In the genomic region with DNA sequence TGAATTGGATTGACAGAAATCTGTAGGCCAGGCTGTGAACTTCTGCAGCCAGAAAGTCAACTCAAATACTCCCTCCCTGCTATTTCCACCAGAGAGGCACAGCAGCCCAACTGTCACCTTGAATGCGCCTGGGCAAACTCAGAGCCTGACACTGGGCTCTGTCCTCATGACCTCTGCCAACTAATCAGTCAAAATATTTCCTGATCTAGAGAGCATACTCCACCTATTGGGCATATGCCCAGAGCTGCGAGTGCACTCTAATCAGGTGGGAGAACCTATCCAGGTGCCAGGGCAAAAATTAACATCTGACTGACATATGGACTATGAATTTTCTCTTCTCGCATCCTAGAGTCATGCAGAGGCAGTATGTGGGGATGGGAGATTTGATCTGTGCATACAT, we compare ENCODE assay signal across 14 cellular contexts.
DNase-seq lines count a peak whose midpoint lies in the region; ATAC-seq, FAIRE-seq and TF ChIP-seq lines count a peak whose summit lies in the region.
"Had no signal": no experiment of that assay in that cellular context is flagged by ENCODE, and none has a peak within 500 bp of the region (broad histone marks: within the 10 kb centered on the region; RNA-seq: fewer than 3 reads in every experiment).

No MANE protein-coding gene starts in this region.

- H3K4me1 ChIP-seq in naive thymus-derived CD4-positive, alpha-beta T cell (ENCODE audit: control insufficient read depth in 2 of 2, insufficient read depth in 2 of 2, low read length in 2 of 2) = peaks cover 19 to 33% of the 10 kb centered on the region in 2 donors

- no peak overlapping the region for H3K27ac ChIP-seq in naive thymus-derived CD4-positive, alpha-beta T cell (ENCODE audit: low read depth, low read length)
- H3K27ac ChIP-seq: coronary artery had no signal

- no peak overlapping the region for H3K4me3 ChIP-seq in bronchial epithelial cell (ENCODE audit: low read depth, low read length)
- H3K4me3 ChIP-seq in naive thymus-derived CD4-positive, alpha-beta T cell (ENCODE audit: low read length) = peak overlapping the region; percentile 16
- H3K4me3 ChIP-seq: coronary artery, smooth muscle cell had no signal

- intact Hi-C loops in naive thymus-derived CD4-positive, alpha-beta T cell (cut with micrococcal nuclease) = no loop called here

- CTCF ChIA-PET in naive thymus-derived CD4-positive, alpha-beta T cell (lab: Charles Lee) = interaction anchor here (0.7 kb wide), 1 partner anchor 47 kb away, joined by 4 read pairs; no protein-coding TSS in a partner anchor

- peaks cover 5% of the 10 kb centered on the region for H3K36me3 Mint-ChIP-seq in T-helper 1 cell treated with Interleukin-12 subunit alpha and Interleukin-12 subunit beta and Interleukin-4 antibody, amounts not matched to agents 30 μg/mL and 1 μg/mL, for 36 hours (ENCODE audit: low read depth)
- peaks cover 5 to 15% (median 13%) of the 10 kb centered on the region in 5 donors for H3K36me3 Mint-ChIP-seq in naive thymus-derived CD4-positive, alpha-beta T cell

- H3K4me3 Mint-ChIP-seq in T-helper 1 cell treated with Interleukin-12 subunit alpha and Interleukin-12 subunit beta and Interleukin-4 antibody, amounts not matched to agents 30 μg/mL and 1 μg/mL, for 36 hours = peak overlapping the region; percentile 4
- H3K4me3 Mint-ChIP-seq in naive thymus-derived CD4-positive, alpha-beta T cell = peak overlapping the region in 9 of 10 donors; percentile 7 to 71 (median 53)
- H3K4me3 Mint-ChIP-seq: activated B cell treated with CpG ODN at 0.5 μM for 24 hours had no signal

- H3K27ac Mint-ChIP-seq in T-helper 1 cell treated with Interleukin-12 subunit alpha and Interleukin-12 subunit beta and Interleukin-4 antibody, amounts not matched to agents 30 μg/mL and 1 μg/mL, for 36 hours = peak overlapping the region; percentile 26
- H3K27ac Mint-ChIP-seq in naive thymus-derived CD4-positive, alpha-beta T cell = peak overlapping the region in 8 of 9 donors; percentile 37 to 82 (median 57)
- H3K27ac Mint-ChIP-seq: activated B cell treated with CpG ODN at 0.5 μM for 24 hours had no signal

- no peak for FAIRE-seq in bronchial epithelial cell (lab: Jason Lieb, UNC)

- POLR2A ChIA-PET in naive thymus-derived CD4-positive, alpha-beta T cell (lab: Charles Lee) = interaction anchor here (0.6 kb wide), 1 partner anchor 10 kb away, joined by 3 read pairs; no protein-coding TSS in a partner anchor

- H3K27me3 Mint-ChIP-seq in T-helper 1 cell treated with Interleukin-12 subunit alpha and Interleukin-12 subunit beta and Interleukin-4 antibody, amounts not matched to agents 30 μg/mL and 1 μg/mL, for 36 hours (ENCODE audit: low read depth) = no peaks in the 10 kb centered on the region
- H3K27me3 Mint-ChIP-seq in naive thymus-derived CD4-positive, alpha-beta T cell = no peaks in the 10 kb centered on the region
- H3K27me3 Mint-ChIP-seq: activated B cell treated with CpG ODN at 0.5 μM for 24 hours had no signal

- no peak for DNase-seq in T-helper 1 cell
- peak; percentile 96 for DNase-seq in NCI-H69 (lab: John Stamatoyannopoulos, UW)
- DNase-seq in bronchial epithelial cell (ENCODE audit: low read depth) = peak; percentile 32
- no peak for DNase-seq in naive thymus-derived CD4-positive, alpha-beta T cell
- DNase-seq in effector CD4-positive, alpha-beta T cell = no peak
- DNase-seq: ACHN, activated B cell treated with CpG ODN at 0.5 μM for 24 hours, activated gamma-delta T cell treated with Interleukin-2 at 50 U/mL for 16 hours, DMS79 treated with DMSO at 0.1 percent for 48 hours had no signal

- H3K27me3 ChIP-seq in bronchial epithelial cell (ENCODE audit: control insufficient read depth, insufficient read depth, low read length) = no peaks in the 10 kb centered on the region
- H3K27me3 ChIP-seq in naive thymus-derived CD4-positive, alpha-beta T cell (ENCODE audit: control insufficient read depth in 2 of 2, insufficient read depth in 2 of 2, low read length in 2 of 2) = no peaks in the 10 kb centered on the region

- H3K4me1 Mint-ChIP-seq in T-helper 1 cell treated with Interleukin-12 subunit alpha and Interleukin-12 subunit beta and Interleukin-4 antibody, amounts not matched to agents 30 μg/mL and 1 μg/mL, for 36 hours (ENCODE audit: low read depth) = peaks cover 43% of the 10 kb centered on the region
- peaks cover 24 to 60% (median 48%) of the 10 kb centered on the region in 7 donors for H3K4me1 Mint-ChIP-seq in naive thymus-derived CD4-positive, alpha-beta T cell
- H3K4me1 Mint-ChIP-seq: activated B cell treated with CpG ODN at 0.5 μM for 24 hours had no signal

- H3K36me3 ChIP-seq in bronchial epithelial cell (ENCODE audit: control insufficient read depth, insufficient read depth, low read length) = no peaks in the 10 kb centered on the region
- H3K36me3 ChIP-seq in naive thymus-derived CD4-positive, alpha-beta T cell (ENCODE audit: control insufficient read depth in 2 of 3, insufficient read depth in 3 of 3, low read length in 3 of 3) = no peaks in the 10 kb centered on the region

- no peaks in the 10 kb centered on the region for H3K9me3 Mint-ChIP-seq in T-helper 1 cell treated with Interleukin-12 subunit alpha and Interleukin-12 subunit beta and Interleukin-4 antibody, amounts not matched to agents 30 μg/mL and 1 μg/mL, for 36 hours
- no peaks in the 10 kb centered on the region for H3K9me3 Mint-ChIP-seq in naive thymus-derived CD4-positive, alpha-beta T cell
- H3K9me3 Mint-ChIP-seq: activated B cell treated with CpG ODN at 0.5 μM for 24 hours had no signal

- no peaks in the 10 kb centered on the region for H3K9me3 ChIP-seq in naive thymus-derived CD4-positive, alpha-beta T cell (ENCODE audit: control insufficient read depth in 2 of 3, low read length in 3 of 3)

- ATAC-seq in naive thymus-derived CD4-positive, alpha-beta T cell = no peak
- no peak for ATAC-seq in HG03175 (IDR thresholded peaks at IDR 0.05; ENCODE audit: unreplicated experiment)
- no peak for ATAC-seq in GM18517 (IDR thresholded peaks at IDR 0.05; ENCODE audit: unreplicated experiment)

- no peak for TF ChIP-seq CTCF in bronchial epithelial cell (IDR thresholded peaks at IDR 0.05; ENCODE audit: insufficient read depth, low read length, severe bottlenecking)

Comparison
In these comparisons a context has a peak if more than half of its experiments do, and no peak if none do; other contexts are left out.
1. DNase-seq: peak in NCI-H69 (single experiment) and bronchial epithelial cell (single experiment); none in T-helper 1 cell (0 of 5), naive thymus-derived CD4-positive, alpha-beta T cell (0 of 9) and effector CD4-positive, alpha-beta T cell (single experiment).